In the genomic region with DNA sequence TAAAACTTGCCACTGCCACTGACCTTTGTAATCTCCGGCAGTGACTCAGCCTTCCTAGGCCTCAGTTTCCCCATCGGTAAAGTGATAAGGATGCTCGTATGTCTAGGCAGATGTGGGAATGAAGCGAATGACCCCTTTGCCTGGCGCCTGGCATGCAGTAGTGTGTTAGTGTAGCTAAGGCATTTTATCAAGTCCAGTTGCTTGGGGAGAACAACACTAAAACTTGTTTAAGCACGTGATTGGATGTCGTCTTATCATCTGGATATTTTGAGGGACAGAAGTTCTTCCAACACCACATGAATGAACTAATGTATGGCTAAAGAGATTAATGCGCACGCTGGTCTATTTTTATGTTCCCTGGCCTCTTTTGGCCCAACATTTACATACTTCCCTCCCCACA, we compare ENCODE assay signal across 27 cellular contexts.
"Had no signal": no experiment of that assay in that cellular context is flagged by ENCODE, and none has a peak within 500 bp of the region (broad histone marks: within the 10 kb centered on the region; RNA-seq: fewer than 3 reads in every experiment).

No MANE protein-coding gene starts in this region.

- H3K4me3 ChIP-seq: ascending aorta, colonic mucosa, esophagus squamous epithelium, gastroesophageal sphincter had no signal

- ATAC-seq: activated CD4-positive, alpha-beta T cell treated with anti-CD3 and anti-CD28 coated beads for 36 hours; activated CD8-positive, alpha-beta memory T cell treated with anti-CD3 and anti-CD28 coated beads, Interleukin-2, amount 10 ng/mL, durations not matched to agents 7 days and 5 days; activated CD8-positive, alpha-beta T cell treated with anti-CD3 and anti-CD28 coated beads, Interleukin-2, amount 10 ng/mL, durations not matched to agents 7 days and 5 days; activated naive CD4-positive, alpha-beta T cell treated with anti-CD3 and anti-CD28 coated beads, Interleukin-2, amount 50 U/mL, for 72 hours; gastroesophageal sphincter had no signal

- DNase-seq: activated CD4-positive, alpha-beta memory T cell treated with anti-CD3 and anti-CD28 coated beads for 36 hours; activated CD4-positive, alpha-beta T cell treated with anti-CD3 and anti-CD28 coated beads for 36 hours; activated CD4-positive, alpha-beta T cell treated with anti-CD3 and anti-CD28 coated beads, Interleukin-2, amount 10 ng/mL, durations not matched to agents 24 days and 14 days; activated CD4-positive, CD25-positive, alpha-beta regulatory T cell; activated CD4-positive, CD25-positive, alpha-beta regulatory T cell treated with anti-CD3 and anti-CD28 coated beads, Interleukin-2, amount 50 U/mL, for 72 hours; activated CD8-positive, alpha-beta memory T cell treated with anti-CD3 and anti-CD28 coated beads, Interleukin-2, amount 10 ng/mL, durations not matched to agents 7 days and 5 days; activated CD8-positive, alpha-beta memory T cell treated with anti-CD3 and anti-CD28 coated beads, Interleukin-2, amount 50 U/mL, for 4 hours; activated CD8-positive, alpha-beta T cell treated with anti-CD3 and anti-CD28 coated beads, Interleukin-2, amount 10 ng/mL, durations not matched to agents 7 days and 5 days; activated gamma-delta T cell; activated naive CD4-positive, alpha-beta T cell; activated naive CD4-positive, alpha-beta T cell treated with anti-CD3 and anti-CD28 coated beads, Interleukin-2, amount 10 ng/mL, durations not matched to agents 7 days and 5 days; activated naive CD8-positive, alpha-beta T cell treated with anti-CD3 and anti-CD28 coated beads, Interleukin-2, amount 10 ng/mL, durations not matched to agents 7 days and 5 days; activated T-cell treated with anti-CD3 and anti-CD28 coated beads, Interleukin-2, amount 50 U/mL, for 1 hour; activated T-cell treated with anti-CD3 and anti-CD28 coated beads, Interleukin-2, amount 50 U/mL, for 48 hours; brain microvascular endothelial cell; central memory CD4-positive, alpha-beta T cell; cerebellar nuclear complex; colonic mucosa; dorsolateral prefrontal cortex; effector memory CD4-positive, alpha-beta T cell; erythroblast; esophagus squamous epithelium; foreskin melanocyte; T-helper 2 cell had no signal

- H3K27me3 ChIP-seq: ascending aorta, brain microvascular endothelial cell, colonic mucosa, dorsolateral prefrontal cortex, esophagus squamous epithelium, gastroesophageal sphincter had no signal

- H3K4me1 ChIP-seq: ascending aorta, colonic mucosa had no signal

- H3K27ac ChIP-seq: ascending aorta, brain microvascular endothelial cell, colonic mucosa, esophagus squamous epithelium, gastroesophageal sphincter had no signal

- H3K36me3 ChIP-seq: ascending aorta, brain microvascular endothelial cell, colonic mucosa, esophagus squamous epithelium, gastroesophageal sphincter had no signal

- H3K9me3 ChIP-seq: ascending aorta, colonic mucosa, esophagus squamous epithelium had no signal
